Comparison of ENCODE assay signal across 1 cellular context in the genomic region with DNA sequence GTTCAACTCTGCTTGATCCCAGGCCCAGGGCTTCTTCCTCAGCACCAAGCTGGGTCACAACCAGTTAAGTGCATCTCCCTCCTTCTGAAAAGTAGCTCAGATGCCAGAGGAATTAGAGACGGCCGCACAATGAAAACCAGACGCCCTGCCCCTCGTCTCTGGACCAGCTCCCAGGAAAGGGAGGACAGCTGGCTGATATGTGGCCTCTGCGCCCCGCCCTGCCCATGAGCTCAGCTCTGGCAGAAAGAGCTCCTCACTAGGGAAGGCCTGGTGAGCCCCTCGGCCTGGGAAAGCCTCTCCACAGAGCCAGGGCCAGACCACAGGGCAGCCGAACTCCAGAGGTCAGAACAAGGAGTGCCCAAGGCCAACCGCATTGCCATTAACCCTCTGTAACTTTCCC.
A peak's percentile ranks its signal among the peaks of the same experiment; 100 is the strongest.
TF ChIP-seq lines count a peak whose summit lies in the region.

No MANE protein-coding gene starts in this region.

TF ChIP-seq in IMR-90, 13 proteins besides CTCF, POLR2A, EP300 and RAD21:
- TF ChIP-seq MAZ (IDR thresholded peaks at IDR 0.05; ENCODE audit: borderline replicate concordance, low read depth, low read length) (peak; percentile 51; the same call in 1 of the 2 replicates), MAFK (IDR thresholded peaks at IDR 0.05; ENCODE audit: low read depth, low read length) (no peak)
